Comparison of ENCODE assay signal across 1 cellular context in genomic region chr16:69310479-69311114, GRCh38.
TF ChIP-seq lines count a peak whose summit lies in the region.

No MANE protein-coding gene starts in this region.

TF ChIP-seq in K562, 482 proteins besides CTCF, POLR2A, EP300 and RAD21 (continued from another document):
- TF ChIP-seq ZNF280A (IDR thresholded peaks at IDR 0.05; ENCODE audit: low read depth, partially characterized antibody) = peak; percentile 41
- TF ChIP-seq MBD1 (CRISPR knock-in tag; IDR thresholded peaks at IDR 0.05) = peak; percentile 37; the same call in 1 of the 2 replicates
- no peak for TF ChIP-seq THRA (IDR thresholded peaks at IDR 0.05)
- TF ChIP-seq ZKSCAN1 (IDR thresholded peaks at IDR 0.05; ENCODE audit: low read depth, low read length) = peak; percentile 97
- TF ChIP-seq ZNF512 (tag; IDR thresholded peaks at IDR 0.05) = no peak
- TF ChIP-seq PHF20 (IDR thresholded peaks at IDR 0.05; ENCODE audit: partially characterized antibody) = peak; percentile 67
- 0 out of 4 replicates have a peak, but pooled peaks of 1 of the 2 experiments have one; percentile 23 for TF ChIP-seq TEAD1 (CRISPR knock-in tag; IDR thresholded peaks at IDR 0.05)
- no peak for TF ChIP-seq ZNF445 (CRISPR knock-in tag; IDR thresholded peaks at IDR 0.05; ENCODE audit: low read depth)
- peak; percentile 45; the same call in 1 of the 2 replicates for TF ChIP-seq CREB3 (tag; conservative IDR thresholded peaks at IDR 0.05; ENCODE audit: low read depth)
- peak in 1 of 2 experiments; percentile 51; a peak in 1 of 4 replicates for TF ChIP-seq FOXA3 (CRISPR knock-in tag; conservative IDR thresholded peaks at IDR 0.05 in 1 of 2, IDR thresholded peaks at IDR 0.05 in 1 of 2)
- no peak for TF ChIP-seq ZNF274 (IDR thresholded peaks at IDR 0.05; ENCODE audit: borderline replicate concordance, low read depth, low read length)
- TF ChIP-seq POLR2H (tag; IDR thresholded peaks at IDR 0.05; ENCODE audit: low read depth) = peak; percentile 71; the same call in 1 of the 2 replicates
- no peak for TF ChIP-seq MLLT1 (IDR thresholded peaks at IDR 0.05)
- TF ChIP-seq E2F8 (IDR thresholded peaks at IDR 0.05; ENCODE audit: low read depth, partially characterized antibody) = no peak
- no peak for TF ChIP-seq ZNF12 (CRISPR knock-in tag; IDR thresholded peaks at IDR 0.05)
- TF ChIP-seq ZFP30 (CRISPR knock-in tag; IDR thresholded peaks at IDR 0.05; ENCODE audit: borderline replicate concordance) = no peak
- TF ChIP-seq POLR2B (IDR thresholded peaks at IDR 0.05; ENCODE audit: low read depth, partially characterized antibody) = peak; percentile 12
- TF ChIP-seq RBM39 (optimal IDR thresholded peaks at IDR 0.05; ENCODE audit: low read depth, low read length) = no peak
- peak in 1 of 2 experiments; percentile 43 for TF ChIP-seq AFF1 (IDR thresholded peaks at IDR 0.05; ENCODE audit: low read depth in 1 of 2, partially characterized antibody in 2 of 2)
- TF ChIP-seq CLOCK (CRISPR knock-in tag; IDR thresholded peaks at IDR 0.05; ENCODE audit: borderline replicate concordance) = no peak
- peak; percentile 87 for TF ChIP-seq ZNF239 (CRISPR knock-in tag; IDR thresholded peaks at IDR 0.05)
- TF ChIP-seq PTTG1 (tag; IDR thresholded peaks at IDR 0.05; ENCODE audit: low read depth) = no peak
- no peak for TF ChIP-seq NR1H2 (CRISPR knock-in tag; IDR thresholded peaks at IDR 0.05)
TF ChIP-seq in K562: peak in this region for 27.
